29 cellular contexts compared by ENCODE assay signal in genomic region chr18:13231151-13231550, GRCh38. TPM values are rescaled to one million over a fixed set of nuclear protein-coding genes. Genes with fewer than 3 reads are reported as not detected.
"Had no signal": no experiment of that assay in that cellular context is flagged by ENCODE, and none has a peak within 500 bp of the region (broad histone marks: within the 10 kb centered on the region; RNA-seq: fewer than 3 reads in every experiment).

No MANE protein-coding gene starts in this region.

- H3K4me1 ChIP-seq: SJCRH30 had no signal

- H3K27me3 ChIP-seq: brain microvascular endothelial cell, SJCRH30 had no signal

- H3K4me3 ChIP-seq: K562, SJCRH30, SK-N-MC had no signal

- H3K9me3 Mint-ChIP-seq: activated CD4-positive, alpha-beta T cell treated with anti-CD3 and anti-CD28 coated beads, Interleukin-2, amount 10 ng/mL, durations not matched to agents 24 days and 14 days; activated naive CD8-positive, alpha-beta T cell treated with anti-CD3 and anti-CD28 coated beads for 36 hours; activated T-cell treated with anti-CD3 and anti-CD28 coated beads, Interleukin-2, amount 50 U/mL, for 4 hours; activated T-helper 1 cell treated with anti-CD3 and anti-CD28 coated beads, Interleukin-12 subunit alpha, Interleukin-12 subunit beta, Interleukin-2, Interleukin-4 antibody, amounts not matched to agents 30 ng/mL and 10 ng/mL and 1 ng/mL, durations not matched to agents 14 hours and 24 hours and 36 hours; T-helper 1 cell treated with Interleukin-12 subunit alpha and Interleukin-12 subunit beta and Interleukin-4 antibody, amounts not matched to agents 30 μg/mL and 1 μg/mL, for 36 hours; T-helper 2 cell treated with Interferon-gamma antibody and Interleukin-4, amounts not matched to agents 5 μg/mL and 100 μg/mL, for 36 hours had no signal

- H3K27ac Mint-ChIP-seq: activated CD4-positive, alpha-beta T cell treated with anti-CD3 and anti-CD28 coated beads, Interleukin-2, amount 10 ng/mL, durations not matched to agents 24 days and 14 days; activated naive CD8-positive, alpha-beta T cell treated with anti-CD3 and anti-CD28 coated beads for 36 hours; activated T-helper 1 cell treated with anti-CD3 and anti-CD28 coated beads, Interleukin-12 subunit alpha, Interleukin-12 subunit beta, Interleukin-2, Interleukin-4 antibody, amounts not matched to agents 30 ng/mL and 10 ng/mL and 1 ng/mL, durations not matched to agents 14 hours and 24 hours and 36 hours; T-helper 1 cell treated with Interleukin-12 subunit alpha and Interleukin-12 subunit beta and Interleukin-4 antibody, amounts not matched to agents 30 μg/mL and 1 μg/mL, for 36 hours; T-helper 2 cell treated with Interferon-gamma antibody and Interleukin-4, amounts not matched to agents 5 μg/mL and 100 μg/mL, for 36 hours had no signal

- H3K36me3 ChIP-seq: brain microvascular endothelial cell, SJCRH30 had no signal

- H3K27me3 Mint-ChIP-seq: activated CD4-positive, alpha-beta T cell treated with anti-CD3 and anti-CD28 coated beads, Interleukin-2, amount 10 ng/mL, durations not matched to agents 24 days and 14 days; activated naive CD8-positive, alpha-beta T cell treated with anti-CD3 and anti-CD28 coated beads for 36 hours had no signal

- H3K9me3 ChIP-seq: SJCRH30 had no signal

- H3K36me3 Mint-ChIP-seq: activated naive CD8-positive, alpha-beta T cell treated with anti-CD3 and anti-CD28 coated beads for 36 hours had no signal

- FAIRE-seq: K562, TTC549 had no signal

- H3K4me3 Mint-ChIP-seq: activated CD4-positive, alpha-beta T cell treated with anti-CD3 and anti-CD28 coated beads, Interleukin-2, amount 10 ng/mL, durations not matched to agents 24 days and 14 days; activated naive CD8-positive, alpha-beta T cell treated with anti-CD3 and anti-CD28 coated beads for 36 hours; activated T-cell treated with anti-CD3 and anti-CD28 coated beads, Interleukin-2, amount 50 U/mL, for 4 hours; activated T-helper 1 cell treated with anti-CD3 and anti-CD28 coated beads, Interleukin-12 subunit alpha, Interleukin-12 subunit beta, Interleukin-2, Interleukin-4 antibody, amounts not matched to agents 30 ng/mL and 10 ng/mL and 1 ng/mL, durations not matched to agents 14 hours and 24 hours and 36 hours; T-helper 1 cell treated with Interleukin-12 subunit alpha and Interleukin-12 subunit beta and Interleukin-4 antibody, amounts not matched to agents 30 μg/mL and 1 μg/mL, for 36 hours; T-helper 2 cell treated with Interferon-gamma antibody and Interleukin-4, amounts not matched to agents 5 μg/mL and 100 μg/mL, for 36 hours had no signal

- H3K27ac ChIP-seq: brain microvascular endothelial cell, SJCRH30, SK-N-MC had no signal

- DNase-seq: activated CD4-positive, alpha-beta T cell treated with anti-CD3 and anti-CD28 coated beads, Interleukin-2, amount 10 ng/mL, durations not matched to agents 24 days and 14 days; activated CD4-positive, alpha-beta T cell treated with anti-CD3 and anti-CD28 coated beads, Interleukin-2, amount 50 U/mL, for 4 hours; activated naive CD4-positive, alpha-beta T cell; activated naive CD4-positive, alpha-beta T cell treated with anti-CD3 and anti-CD28 coated beads, Interleukin-2, amount 50 U/mL, for 16 hours; activated naive CD8-positive, alpha-beta T cell treated with anti-CD3 and anti-CD28 coated beads for 36 hours; activated T-cell treated with anti-CD3 and anti-CD28 coated beads, Interleukin-2, amount 50 U/mL, for 4 hours; amniotic stem cell; aorta; brain microvascular endothelial cell; central memory CD4-positive, alpha-beta T cell; NCI-H1092 treated with DMSO at 0.1 percent for 48 hours; NCI-H1417; NCI-H146; NCI-H187; NCI-H2029 treated with DMSO at 0.1 percent for 48 hours; NCI-H2107; NCI-H2171; NCI-H510A; NCI-H526; NCI-H82; SHP77; SJCRH30 had no signal

- ATAC-seq: activated T-cell treated with anti-CD3 and anti-CD28 coated beads, Interleukin-2, amount 50 U/mL, for 4 hours; K562; Panc1 had no signal

RNA-seq across cellular contexts. Expression of gene LDLRAD4, which starts 12.6 kb away (rescaled TPM):
- total RNA-seq: K562 had no signal
